ENCODE assay signal across 23 cellular contexts in genomic region chrX:97860206-97860605, GRCh38.
A peak's percentile ranks its signal among the peaks of the same experiment; 100 is the strongest.
DNase-seq lines count a peak whose midpoint lies in the region; ATAC-seq, FAIRE-seq and TF ChIP-seq lines count a peak whose summit lies in the region.
"Had no signal": no experiment of that assay in that cellular context is flagged by ENCODE, and none has a peak within 500 bp of the region (broad histone marks: within the 10 kb centered on the region; RNA-seq: fewer than 3 reads in every experiment).

No MANE protein-coding gene starts in this region.

- TF ChIP-seq CTCF in MCF 10A (IDR thresholded peaks at IDR 0.05; ENCODE audit: unreplicated experiment) (no peak), breast epithelium (IDR thresholded peaks at IDR 0.05) (no peak), bronchial epithelial cell (IDR thresholded peaks at IDR 0.05; ENCODE audit: insufficient read depth, low read length, severe bottlenecking) (no peak), kidney epithelial cell (IDR thresholded peaks at IDR 0.05; ENCODE audit: insufficient read depth, low read length, poor library complexity, severe bottlenecking) (no peak)

- DNase-seq in MCF 10A (ENCODE audit: unreplicated experiment) (peak; percentile 33), breast epithelium (ENCODE audit: low spot score in 2 of 2) (no peak), bronchial epithelial cell (ENCODE audit: low read depth) (peak; percentile 47), kidney epithelial cell (ENCODE audit: low read depth) (peak; percentile 35), DMS79 (lab: John Stamatoyannopoulos, UW) (no peak), GM19238 (ENCODE audit: insufficient read length, low spot score) (no peak), NCI-H524 (lab: John Stamatoyannopoulos, UW) (no peak)
- DNase-seq: 8988T; activated CD4-positive, alpha-beta T cell treated with anti-CD3 and anti-CD28 coated beads for 1 hour; activated CD8-positive, alpha-beta memory T cell treated with anti-CD3 and anti-CD28 coated beads, Interleukin-2, amount 50 U/mL, for 4 hours; aorta; DMS79 treated with DMSO at 0.1 percent for 48 hours; esophagus squamous epithelium; GOT3; left colon; NCI-H446; SIG-M5; small intestine; tibial artery had no signal

- no peak for TF ChIP-seq POLR2A in breast epithelium (IDR thresholded peaks at IDR 0.05)

- no peaks in the 10 kb centered on the region for H3K4me1 ChIP-seq in breast epithelium
- H3K4me1 ChIP-seq: esophagus squamous epithelium, parathyroid adenoma, tibial artery had no signal

- POLR2A ChIA-PET in MCF 10A (lab: Yijun Ruan, JAX) = no interaction called here

- no TSS peak for BruUV-seq in MCF 10A (replicated peaks; lab: Mats Ljungman, UMichigan)

- H3K4me3 Mint-ChIP-seq in MCF 10A (ENCODE audit: unreplicated experiment) = no peak overlapping the region
- H3K4me3 Mint-ChIP-seq: CD14-positive monocyte; T-helper 2 cell treated with Interferon-gamma antibody and Interleukin-4, amounts not matched to agents 5 μg/mL and 100 μg/mL, for 36 hours had no signal

- no peaks in the 10 kb centered on the region for H3K4me1 Mint-ChIP-seq in MCF 10A (ENCODE audit: insufficient read depth, unreplicated experiment)
- H3K4me1 Mint-ChIP-seq: CD14-positive monocyte had no signal

- no peaks in the 10 kb centered on the region for H3K9me3 Mint-ChIP-seq in MCF 10A (ENCODE audit: unreplicated experiment)
- H3K9me3 Mint-ChIP-seq: T-helper 2 cell treated with Interferon-gamma antibody and Interleukin-4, amounts not matched to agents 5 μg/mL and 100 μg/mL, for 36 hours had no signal

- CTCF ChIA-PET in MCF 10A (lab: Yijun Ruan, JAX) = interaction anchor here (0.6 kb wide), 1 partner anchor 72 kb away, joined by 6 read pairs; no protein-coding TSS in a partner anchor

- H3K9me3 ChIP-seq in breast epithelium = no peaks in the 10 kb centered on the region
- H3K9me3 ChIP-seq: esophagus squamous epithelium, tibial artery had no signal

- H3K36me3 Mint-ChIP-seq in MCF 10A (ENCODE audit: insufficient read depth, unreplicated experiment) = no peaks in the 10 kb centered on the region
- H3K36me3 Mint-ChIP-seq: CD14-positive monocyte had no signal

- H3K27me3 Mint-ChIP-seq in MCF 10A (ENCODE audit: insufficient read depth, unreplicated experiment) = peaks cover 22% of the 10 kb centered on the region

- H3K4me3 ChIP-seq in breast epithelium = no peak overlapping the region
- H3K4me3 ChIP-seq in bronchial epithelial cell (ENCODE audit: low read depth, low read length) = no peak overlapping the region
- H3K4me3 ChIP-seq in kidney epithelial cell (ENCODE audit: low read depth, low read length) = no peak overlapping the region
- H3K4me3 ChIP-seq: esophagus squamous epithelium, tibial artery had no signal

- peaks cover 0 to 25% of the 10 kb centered on the region in 2 donors for H3K27me3 ChIP-seq in breast epithelium
- H3K27me3 ChIP-seq in bronchial epithelial cell (ENCODE audit: control insufficient read depth, insufficient read depth, low read length) = no peaks in the 10 kb centered on the region
- H3K27me3 ChIP-seq in kidney epithelial cell (ENCODE audit: control insufficient read depth, insufficient read depth, low read length) = no peaks in the 10 kb centered on the region
- H3K27me3 ChIP-seq: esophagus squamous epithelium, tibial artery had no signal

- intact Hi-C loops in MCF 10A (cut with micrococcal nuclease) = no loop called here
- intact Hi-C loops in breast epithelium (cut with DNase I; ENCODE audit: low total_unique reads) = no loop called here

- ATAC-seq in HG03432 (IDR thresholded peaks at IDR 0.05; ENCODE audit: unreplicated experiment) = no peak
- ATAC-seq: left colon had no signal

- H3K27ac ChIP-seq in breast epithelium = no peak overlapping the region
- H3K27ac ChIP-seq: esophagus squamous epithelium, parathyroid adenoma, tibial artery had no signal

- no peak for FAIRE-seq in bronchial epithelial cell (lab: Jason Lieb, UNC)
- FAIRE-seq: small intestine had no signal

- no peak overlapping the region for H3K27ac Mint-ChIP-seq in MCF 10A (ENCODE audit: low read depth, unreplicated experiment)
- H3K27ac Mint-ChIP-seq: CD14-positive monocyte; T-helper 2 cell treated with Interferon-gamma antibody and Interleukin-4, amounts not matched to agents 5 μg/mL and 100 μg/mL, for 36 hours had no signal

- H3K36me3 ChIP-seq in breast epithelium (no peaks in the 10 kb centered on the region), bronchial epithelial cell (ENCODE audit: control insufficient read depth, insufficient read depth, low read length) (no peaks in the 10 kb centered on the region), kidney epithelial cell (ENCODE audit: control insufficient read depth, insufficient read depth, low read length) (no peaks in the 10 kb centered on the region)
- H3K36me3 ChIP-seq: esophagus squamous epithelium, tibial artery had no signal

Comparison
In these comparisons a context has a peak if more than half of its experiments do, and no peak if none do; other contexts are left out.
1. DNase-seq: peak in MCF 10A (single experiment), bronchial epithelial cell (single experiment) and kidney epithelial cell (single experiment); none in breast epithelium (0 of 2), DMS79 (single experiment), GM19238 (single experiment) and NCI-H524 (0 of 2).